In the genomic region with DNA sequence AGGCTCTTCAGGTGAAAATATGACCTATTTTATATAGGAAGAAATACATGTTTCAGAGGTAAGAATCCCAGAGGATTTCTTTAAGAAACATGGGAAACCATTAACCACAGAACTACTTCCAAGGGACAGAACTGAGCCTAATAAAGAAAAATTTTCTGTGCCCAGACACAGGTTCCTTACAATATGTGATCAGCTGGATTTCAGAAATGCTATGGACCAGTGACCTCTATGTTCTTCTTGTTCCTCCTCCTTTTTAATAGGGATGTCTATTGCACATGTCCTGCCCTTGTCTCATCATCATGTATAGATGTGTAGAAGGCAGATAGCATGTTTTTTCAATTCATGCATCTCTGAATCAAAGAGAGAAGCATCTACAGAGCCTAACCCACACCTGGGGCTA, we compare ENCODE assay signal across 35 cellular contexts.
A peak's percentile ranks its signal among the peaks of the same experiment; 100 is the strongest.
DNase-seq lines count a peak whose midpoint lies in the region; ATAC-seq, FAIRE-seq and TF ChIP-seq lines count a peak whose summit lies in the region.
"Had no signal": no experiment of that assay in that cellular context is flagged by ENCODE, and none has a peak within 500 bp of the region (broad histone marks: within the 10 kb centered on the region; RNA-seq: fewer than 3 reads in every experiment).

No MANE protein-coding gene starts in this region.

- no peak overlapping the region for H3K4me2 ChIP-seq in K562 (ENCODE audit: insufficient read depth, low read length)
- H3K4me2 ChIP-seq: A549; BLaER1; BLaER1 treated with 17β-estradiol and CSF1 and Interleukin-3, amounts not matched to agents 10 nM and 100 nM had no signal

- H3K9ac ChIP-seq in K562 (ENCODE audit: insufficient read depth in 1 of 2, low read depth in 2 of 2, low read length in 2 of 2), result no peak overlapping the region
- H3K9ac ChIP-seq: BLaER1; BLaER1 treated with 17β-estradiol and CSF1 and Interleukin-3, amounts not matched to agents 10 nM and 100 nM had no signal

- H3K4me3 Mint-ChIP-seq in activated CD4-positive, alpha-beta T cell treated with anti-CD3 and anti-CD28 coated beads, Interleukin-2, amount 10 ng/mL, durations not matched to agents 24 days and 14 days, result no peak overlapping the region
- H3K4me3 Mint-ChIP-seq: B cell; CD14-positive monocyte; CD4-positive, alpha-beta memory T cell; CD4-positive, alpha-beta T cell; CD4-positive, CD25-positive, alpha-beta regulatory T cell; CD8-positive, alpha-beta memory T cell; CD8-positive, alpha-beta T cell had no signal

- POLR2A ChIA-PET in HEK293 (lab: Yijun Ruan, JAX) (no interaction called here), K562 (lab: Yijun Ruan, JAX) (no interaction called here)

- intact Hi-C loops in activated CD4-positive, alpha-beta T cell treated with anti-CD3 and anti-CD28 coated beads, Interleukin-2, amount 10 ng/mL, durations not matched to agents 24 days and 14 days (cut with micrococcal nuclease), result no loop called here
- intact Hi-C loops in K562 (cut with micrococcal nuclease), result no loop called here

- H3K27ac Mint-ChIP-seq in activated CD4-positive, alpha-beta T cell treated with anti-CD3 and anti-CD28 coated beads, Interleukin-2, amount 10 ng/mL, durations not matched to agents 24 days and 14 days, result no peak overlapping the region
- H3K27ac Mint-ChIP-seq: B cell; CD14-positive monocyte; CD4-positive, alpha-beta memory T cell; CD4-positive, alpha-beta T cell; CD8-positive, alpha-beta memory T cell; CD8-positive, alpha-beta T cell had no signal

- no peak for TF ChIP-seq POLR2A in K562 (conservative IDR thresholded peaks at IDR 0.05)

- no TSS peak for BruUV-seq in K562 (replicated peaks; lab: Mats Ljungman, UMichigan)

- no peaks in the 10 kb centered on the region for H3K27me3 Mint-ChIP-seq in activated CD4-positive, alpha-beta T cell treated with anti-CD3 and anti-CD28 coated beads, Interleukin-2, amount 10 ng/mL, durations not matched to agents 24 days and 14 days
- H3K27me3 Mint-ChIP-seq: CD4-positive, alpha-beta memory T cell; CD4-positive, alpha-beta T cell; CD8-positive, alpha-beta memory T cell had no signal

- no peak for TF ChIP-seq RAD21 in K562 (CRISPR knock-in tag; conservative IDR thresholded peaks at IDR 0.05 in 1 of 2, IDR thresholded peaks at IDR 0.05 in 1 of 2)

- H3K79me2 ChIP-seq in K562 (ENCODE audit: control insufficient read depth, insufficient read depth, low read length), result no peaks in the 10 kb centered on the region

- in situ Hi-C loops in K562 (cut with MboI), result no loop called here

- peaks cover 16% of the 10 kb centered on the region for H3K4me1 Mint-ChIP-seq in activated CD4-positive, alpha-beta T cell treated with anti-CD3 and anti-CD28 coated beads, Interleukin-2, amount 10 ng/mL, durations not matched to agents 24 days and 14 days
- H3K4me1 Mint-ChIP-seq: B cell; CD14-positive monocyte; CD4-positive, CD25-positive, alpha-beta regulatory T cell had no signal

- H3K4me1 ChIP-seq in HEK293 (ENCODE audit: control insufficient read depth, insufficient read depth, low read length) (no peaks in the 10 kb centered on the region), K562 (replicated peaks in 1 of 2; ENCODE audit: control insufficient read depth in 2 of 2, insufficient read depth in 2 of 2, low read length in 2 of 2) (no peaks in the 10 kb centered on the region)
- H3K4me1 ChIP-seq: A549, BLaER1, Caco-2 had no signal

- H3K27ac ChIP-seq in HEK293 (ENCODE audit: extremely low read depth, low read depth, low read length), result no peak overlapping the region
- H3K27ac ChIP-seq in K562 (ENCODE audit: extremely low read depth, low read depth, low read length), result no peak overlapping the region
- H3K27ac ChIP-seq: 22Rv1; A549; BLaER1; BLaER1 treated with 17β-estradiol and CSF1 and Interleukin-3, amounts not matched to agents 10 nM and 100 nM; C4-2B had no signal

- ATAC-seq in K562, result no peak
- no peak for ATAC-seq in HG03159 (IDR thresholded peaks at IDR 0.05; ENCODE audit: unreplicated experiment)
- ATAC-seq: A549; CD8-positive, alpha-beta T cell had no signal

- CTCF ChIA-PET in HEK293 (lab: Yijun Ruan, JAX), result no interaction called here
- CTCF ChIA-PET in K562 (lab: Yijun Ruan, JAX; ENCODE audit: low intra/inter-chr PET ratio), result no interaction called here

- peaks cover 43% of the 10 kb centered on the region for H3K9me3 Mint-ChIP-seq in activated CD4-positive, alpha-beta T cell treated with anti-CD3 and anti-CD28 coated beads, Interleukin-2, amount 10 ng/mL, durations not matched to agents 24 days and 14 days

- FAIRE-seq in K562 (lab: Jason Lieb, UNC), result no peak
- FAIRE-seq: A204.1, A549, D721Med had no signal

- no peak overlapping the region for H2AFZ ChIP-seq in K562 (ENCODE audit: low read depth, low read length)

- H3K4me3 ChIP-seq in HEK293 (ENCODE audit: low read depth, low read length) (no peak overlapping the region), K562 (no peak overlapping the region)
- H3K4me3 ChIP-seq: A549; BLaER1; BLaER1 treated with 17β-estradiol and CSF1 and Interleukin-3, amounts not matched to agents 10 nM and 100 nM had no signal

- H3K36me3 ChIP-seq in HEK293 (ENCODE audit: control insufficient read depth in 2 of 2, insufficient read depth in 1 of 2, low read length in 2 of 2) (no peaks in the 10 kb centered on the region), K562 (ENCODE audit: control insufficient read depth, insufficient read depth, low read length) (no peaks in the 10 kb centered on the region)
- H3K36me3 ChIP-seq: BE2C, BLaER1 had no signal

- TF ChIP-seq EP300 in K562 (IDR thresholded peaks at IDR 0.05; ENCODE audit: low read length), result no peak

- peak; percentile 11 for DNase-seq in activated CD4-positive, alpha-beta T cell treated with anti-CD3 and anti-CD28 coated beads, Interleukin-2, amount 10 ng/mL, durations not matched to agents 24 days and 14 days
- no peak for DNase-seq in activated CD4-positive, alpha-beta T cell treated with anti-CD3 and anti-CD28 coated beads, Interleukin-2, amount 50 U/mL, for 48 hours
- DNase-seq in K562 (ENCODE audit: extremely low read depth in 1 of 4, low spot score in 3 of 4) (no peak), HPDE6-E6E7 (ENCODE audit: extremely low spot score) (no peak)
- DNase-seq: 8988T; ACHN; AML-193; BE2C; C1 segment of cervical spinal cord; Caco-2; Calu3; CD4-positive, alpha-beta memory T cell; CD4-positive, alpha-beta T cell; CD4-positive, CD25-positive, alpha-beta regulatory T cell; CD8-positive, alpha-beta memory T cell; CD8-positive, alpha-beta T cell; COR-L47; DMS 273 treated with DMSO at 0.1 percent for 48 hours; DMS153; DMS53; DMS79; DMS79 treated with DMSO at 0.1 percent for 48 hours; DND-41; EL had no signal

- no peaks in the 10 kb centered on the region for H3K9me1 ChIP-seq in K562 (ENCODE audit: control insufficient read depth, insufficient read depth, low read length)

- H3K9me3 ChIP-seq in HEK293 (ENCODE audit: control insufficient read depth, insufficient read depth, low read depth, low read length) (no peaks in the 10 kb centered on the region; the same call in 1 of the 2 replicates), K562 (replicated peaks; ENCODE audit: control insufficient read depth, insufficient read depth, low read depth, low read length) (no peaks in the 10 kb centered on the region)
- H3K9me3 ChIP-seq: BE2C had no signal

- TF ChIP-seq CTCF in HEK293 (tag by site-specific recombination; IDR thresholded peaks at IDR 0.05) (no peak), K562 (IDR thresholded peaks at IDR 0.05 in 2 of 3, conservative IDR thresholded peaks at IDR 0.05 in 1 of 3; ENCODE audit: insufficient read depth in 2 of 3, low read depth in 1 of 3, low read length in 3 of 3) (no peak)

- H4K20me1 ChIP-seq in K562 (replicated peaks; ENCODE audit: control insufficient read depth, insufficient read depth, low read length), result no peaks in the 10 kb centered on the region
- H4K20me1 ChIP-seq: BLaER1; BLaER1 treated with 17β-estradiol and CSF1 and Interleukin-3, amounts not matched to agents 10 nM and 100 nM had no signal

- peaks cover 0 to 1% of the 10 kb centered on the region in 2 experiments; a peak in 1 of 5 replicates for H3K27me3 ChIP-seq in K562 (ENCODE audit: control insufficient read depth in 2 of 2, insufficient read depth in 2 of 2, low read length in 2 of 2)
- H3K27me3 ChIP-seq: BE2C; BLaER1; BLaER1 treated with 17β-estradiol and CSF1 and Interleukin-3, amounts not matched to agents 10 nM and 100 nM had no signal

- H3K36me3 Mint-ChIP-seq in activated CD4-positive, alpha-beta T cell treated with anti-CD3 and anti-CD28 coated beads, Interleukin-2, amount 10 ng/mL, durations not matched to agents 24 days and 14 days (ENCODE audit: low read depth), result peaks cover 59% of the 10 kb centered on the region
- H3K36me3 Mint-ChIP-seq: CD4-positive, CD25-positive, alpha-beta regulatory T cell had no signal

TF ChIP-seq in HEK293, 187 proteins besides CTCF, POLR2A, EP300 and RAD21:
- TF ChIP-seq TCF7L2 (IDR thresholded peaks at IDR 0.05; ENCODE audit: borderline replicate concordance, low read depth, low read length) (no peak), SETDB1 (IDR thresholded peaks at IDR 0.05; ENCODE audit: insufficient read length, low read length) (peak; percentile 26), ZNF23 (tag by site-specific recombination; IDR thresholded peaks at IDR 0.05; ENCODE audit: borderline replicate concordance) (no peak)

TF ChIP-seq in K562, 482 proteins besides CTCF, POLR2A, EP300 and RAD21:
- TF ChIP-seq ELF4 (CRISPR knock-in tag; IDR thresholded peaks at IDR 0.05) (no peak), MNT (conservative IDR thresholded peaks at IDR 0.05) (no peak), ZNF584 (CRISPR knock-in tag; IDR thresholded peaks at IDR 0.05; ENCODE audit: low read depth) (peak; percentile 93; the same call in 1 of the 2 replicates), ZBED1 (IDR thresholded peaks at IDR 0.05) (no peak), CBFA2T2 (conservative IDR thresholded peaks at IDR 0.05) (no peak)
TF ChIP-seq in K562: peak in this region for 1.
